Comparison of ENCODE assay signal across 8 cellular contexts in genomic region chr11:72684236-72684912, GRCh38.
DNase-seq lines count a peak whose midpoint lies in the region; ATAC-seq and TF ChIP-seq lines count a peak whose summit lies in the region.

No MANE protein-coding gene starts in this region.

- H3K9me3 ChIP-seq in SU-DHL-6 (ENCODE audit: insufficient read depth, low read length): no peaks in the 10 kb centered on the region

- no peaks in the 10 kb centered on the region for H4K20me1 ChIP-seq in SU-DHL-6 (ENCODE audit: low read depth, low read length)

- no peaks in the 10 kb centered on the region for H3K9me2 ChIP-seq in SU-DHL-6 (replicated peaks; ENCODE audit: insufficient read depth, low read length)

- peak; percentile 71 for DNase-seq in ELF-1 (ENCODE audit: low read depth, low spot score)
- DNase-seq in amniotic epithelial cell (ENCODE audit: low read depth): peak; percentile 29
- peak; percentile 90 for DNase-seq in iPS-NIHi11 (ENCODE audit: low spot score)
- peak; percentile 50 for DNase-seq in stimulated activated CD4-positive, alpha-beta T cell treated with anti-CD3 and anti-CD28 coated beads, Interleukin-1b, Interleukin-23, amount 100 ng/mL, for 48 hours
- DNase-seq in medulla oblongata (ENCODE audit: extremely low spot score): no peak

- no peak overlapping the region for H3K27ac ChIP-seq in SU-DHL-6 (ENCODE audit: low read depth, low read length)

- no peaks in the 10 kb centered on the region for H3K36me3 ChIP-seq in SU-DHL-6 (ENCODE audit: low read length)

- ATAC-seq in HG03460 (IDR thresholded peaks at IDR 0.05; ENCODE audit: unreplicated experiment) (peak; percentile 58), GM18502 (IDR thresholded peaks at IDR 0.05; ENCODE audit: poor library complexity, unreplicated experiment) (no peak)

- no peaks in the 10 kb centered on the region for H3K27me3 ChIP-seq in SU-DHL-6 (ENCODE audit: low read length)

- H3K4me3 ChIP-seq in SU-DHL-6 (ENCODE audit: insufficient read depth, low read length, poor library complexity, severe bottlenecking): no peak overlapping the region

- H3K4me2 ChIP-seq in SU-DHL-6 (ENCODE audit: low read depth, low read length, poor library complexity, severe bottlenecking): no peak overlapping the region

- no peak overlapping the region for H2AFZ ChIP-seq in SU-DHL-6 (ENCODE audit: low read depth, low read length, severe bottlenecking)

- no peak overlapping the region for H3K9ac ChIP-seq in SU-DHL-6 (ENCODE audit: low read length)

- H3K79me2 ChIP-seq in SU-DHL-6 (ENCODE audit: insufficient read depth, low read length): no peaks in the 10 kb centered on the region

- H3F3A ChIP-seq in SU-DHL-6 (ENCODE audit: insufficient read depth): no peaks in the 10 kb centered on the region

- TF ChIP-seq CTCF in SU-DHL-6 (IDR thresholded peaks at IDR 0.05; ENCODE audit: insufficient read depth, low read length, poor library complexity, severe bottlenecking): peak; percentile 34
